ENCODE assay signal across 19 cellular contexts in genomic region chr15:83970290-83970890, GRCh38.
DNase-seq lines count a peak whose midpoint lies in the region; ATAC-seq and TF ChIP-seq lines count a peak whose summit lies in the region.
"Had no signal": no experiment of that assay in that cellular context is flagged by ENCODE, and none has a peak within 500 bp of the region (broad histone marks: within the 10 kb centered on the region; RNA-seq: fewer than 3 reads in every experiment).

No MANE protein-coding gene starts in this region.

- POLR2A ChIA-PET in CD4-positive, alpha-beta T cell (lab: Charles Lee), result no interaction called here

- no peak overlapping the region for H3K27ac Mint-ChIP-seq in CD4-positive, alpha-beta T cell
- H3K27ac Mint-ChIP-seq: CD8-positive, alpha-beta T cell had no signal

- no peaks in the 10 kb centered on the region for H3K27me3 ChIP-seq in left ventricle myocardium inferior (ENCODE audit: low read depth)
- peaks cover 0 to 1% (median 0%) of the 10 kb centered on the region in 3 donors for H3K27me3 ChIP-seq in psoas muscle (ENCODE audit: insufficient read depth in 3 of 3, low read length in 2 of 3)
- no peaks in the 10 kb centered on the region for H3K27me3 ChIP-seq in CD4-positive, alpha-beta T cell (ENCODE audit: control insufficient read depth, insufficient read depth, low read length)
- H3K27me3 ChIP-seq: BLaER1 had no signal

- peaks cover 4% of the 10 kb centered on the region for H3K27me3 Mint-ChIP-seq in CD4-positive, alpha-beta T cell

- intact Hi-C loops in left ventricle myocardium inferior (cut with micrococcal nuclease) (no loop called here), psoas muscle (cut with DNase I) (no loop called here)
- intact Hi-C loops in CD4-positive, alpha-beta T cell (cut with DNase I, micrococcal nuclease), result no loop called here

- DNase-seq in SK-N-MC (ENCODE audit: low read depth, low spot score) (peak; percentile 16), choroid plexus epithelial cell (ENCODE audit: low read depth) (peak; percentile 29), left ventricle myocardium inferior (peak; percentile 51), psoas muscle (peak; percentile 40 to 71), NCI-H2107 treated with DMSO at 0.1 percent for 48 hours (lab: John Stamatoyannopoulos, UW; ENCODE audit: unreplicated experiment) (no peak), putamen (ENCODE audit: low spot score) (no peak)
- no peak for DNase-seq in CD4-positive, alpha-beta T cell
- DNase-seq: Calu3; CD8-positive, alpha-beta T cell; GF-D8; GOT3; KBM-7; NCI-H1694 treated with DMSO at 0.1 percent for 48 hours; NCI-H510A treated with DMSO at 0.1 percent for 48 hours; NCI-H774; RPMI8226 had no signal

- TF ChIP-seq CTCF in choroid plexus epithelial cell (conservative IDR thresholded peaks at IDR 0.05; ENCODE audit: low read depth, low read length), result no peak
- TF ChIP-seq CTCF in left ventricle myocardium inferior (IDR thresholded peaks at IDR 0.05; ENCODE audit: borderline replicate concordance), result no peak
- TF ChIP-seq CTCF in psoas muscle (IDR thresholded peaks at IDR 0.05), result no peak
- no peak for TF ChIP-seq CTCF in CD4-positive, alpha-beta T cell (IDR thresholded peaks at IDR 0.05)

- H3K4me3 ChIP-seq in SK-N-MC (peak overlapping the region; percentile 61), choroid plexus epithelial cell (ENCODE audit: low read depth, low read length) (no peak overlapping the region), left ventricle myocardium inferior (no peak overlapping the region), psoas muscle (no peak overlapping the region)
- H3K4me3 ChIP-seq: A549, BLaER1, GM12878 had no signal

- H3K9me3 ChIP-seq in SK-N-MC (ENCODE audit: low read depth, low read length) (no peaks in the 10 kb centered on the region), left ventricle myocardium inferior (replicated peaks) (peaks cover 35% of the 10 kb centered on the region), psoas muscle (peaks cover 2% of the 10 kb centered on the region)
- no peaks in the 10 kb centered on the region for H3K9me3 ChIP-seq in CD4-positive, alpha-beta T cell (ENCODE audit: control insufficient read depth, low read length)
- H3K9me3 ChIP-seq: A549 had no signal

- no peak overlapping the region for H3K9ac ChIP-seq in SK-N-MC (ENCODE audit: insufficient read length)
- H3K9ac ChIP-seq: BLaER1 had no signal

- no peaks in the 10 kb centered on the region for H3K4me1 ChIP-seq in left ventricle myocardium inferior
- H3K4me1 ChIP-seq in psoas muscle, result no peaks in the 10 kb centered on the region
- H3K4me1 ChIP-seq: A549, BLaER1 had no signal

- CTCF ChIA-PET in CD4-positive, alpha-beta T cell (lab: Charles Lee), result no interaction called here

- H3K4me3 Mint-ChIP-seq in CD4-positive, alpha-beta T cell, result no peak overlapping the region
- H3K4me3 Mint-ChIP-seq: CD8-positive, alpha-beta T cell had no signal

- H3K36me3 Mint-ChIP-seq in CD4-positive, alpha-beta T cell (ENCODE audit: low read depth), result no peaks in the 10 kb centered on the region
- H3K36me3 Mint-ChIP-seq: CD8-positive, alpha-beta T cell had no signal

- H3K4me1 Mint-ChIP-seq in CD4-positive, alpha-beta T cell (ENCODE audit: low read depth), result no peaks in the 10 kb centered on the region

- H3K9me3 Mint-ChIP-seq in CD4-positive, alpha-beta T cell, result peaks cover 7% of the 10 kb centered on the region

- H3K36me3 ChIP-seq in SK-N-MC (ENCODE audit: insufficient read depth, low read length) (no peaks in the 10 kb centered on the region), left ventricle myocardium inferior (no peaks in the 10 kb centered on the region), psoas muscle (ENCODE audit: insufficient read depth in 1 of 2, low read depth in 1 of 2) (no peaks in the 10 kb centered on the region)
- H3K36me3 ChIP-seq: BLaER1 had no signal

- WGBS in psoas muscle, 3 donors, result 78 to 80% (median 78%) methylated on average over 12 of the region's 12 CpGs

- peak in 3 of 4 donors; percentile 19 to 67 (median 40) for ATAC-seq in psoas muscle
- no peak for ATAC-seq in CD4-positive, alpha-beta T cell (ENCODE audit: poor library complexity)
- ATAC-seq: A549; CD8-positive, alpha-beta T cell; GM12878 had no signal

- H3K27ac ChIP-seq in SK-N-MC (0 out of 2 replicates have a peak overlapping the region, but pooled peaks have one; percentile 26), left ventricle myocardium inferior (replicated peaks) (peak overlapping the region; percentile 35), psoas muscle (no peak overlapping the region)
- H3K27ac ChIP-seq in CD4-positive, alpha-beta T cell (ENCODE audit: low read depth, low read length), result no peak overlapping the region
- H3K27ac ChIP-seq: A549, BLaER1 had no signal

Comparison
In these comparisons a context has a peak if more than half of its experiments do, and no peak if none do; other contexts are left out.
1. DNase-seq: peak in SK-N-MC (single experiment), choroid plexus epithelial cell (single experiment), left ventricle myocardium inferior (single experiment) and psoas muscle (2 of 2); none in CD4-positive, alpha-beta T cell (0 of 10), NCI-H2107 treated with DMSO at 0.1 percent for 48 hours (single experiment) and putamen (single experiment).
2. H3K27ac ChIP-seq: peak in SK-N-MC (single experiment) and left ventricle myocardium inferior (single experiment); none in psoas muscle (single experiment) and CD4-positive, alpha-beta T cell (single experiment).